ENCODE assay signal across 1 cellular context in genomic region chr3:129522953-129523352, GRCh38.
TF ChIP-seq lines count a peak whose summit lies in the region.

No MANE protein-coding gene starts in this region.

TF ChIP-seq in HepG2, 621 proteins besides CTCF, POLR2A, EP300 and RAD21:
- TF ChIP-seq ZBTB20 (CRISPR knock-in tag; IDR thresholded peaks at IDR 0.05; ENCODE audit: borderline replicate concordance, low read depth) (no peak), NCOA2 (CRISPR knock-in tag; IDR thresholded peaks at IDR 0.05) (no peak), ARID5B (CRISPR knock-in tag; IDR thresholded peaks at IDR 0.05) (no peak), BORCS8-MEF2B (CRISPR knock-in tag; IDR thresholded peaks at IDR 0.05) (no peak), MIER2 (CRISPR knock-in tag; IDR thresholded peaks at IDR 0.05) (no peak), HNRNPLL (IDR thresholded peaks at IDR 0.05; ENCODE audit: low read depth, low read length, poor library complexity, severe bottlenecking) (no peak), ZNF781 (CRISPR knock-in tag; IDR thresholded peaks at IDR 0.05; ENCODE audit: borderline replicate concordance, not compliant biosample characterization) (no peak), ZNF766 (CRISPR knock-in tag; IDR thresholded peaks at IDR 0.05; ENCODE audit: borderline replicate concordance) (no peak), GATAD2A (CRISPR knock-in tag; IDR thresholded peaks at IDR 0.05) (no peak), REPIN1 (CRISPR knock-in tag; IDR thresholded peaks at IDR 0.05; ENCODE audit: borderline replicate concordance, low read depth) (no peak), ESRRA (CRISPR knock-in tag; IDR thresholded peaks at IDR 0.05; ENCODE audit: low read depth) (no peak), EHMT2 (IDR thresholded peaks at IDR 0.05; ENCODE audit: borderline replicate concordance, low read depth, low read length) (no peak), SMAD1 (CRISPR knock-in tag; IDR thresholded peaks at IDR 0.05; ENCODE audit: borderline replicate concordance, low read depth) (no peak), RFX1 (IDR thresholded peaks at IDR 0.05) (no peak), FOXA1 (IDR thresholded peaks at IDR 0.05) (no peak), FOXA1 (CRISPR knock-in tag; IDR thresholded peaks at IDR 0.05) (no peak), ATF1 (CRISPR knock-in tag; IDR thresholded peaks at IDR 0.05) (no peak), DR1 (CRISPR knock-in tag; IDR thresholded peaks at IDR 0.05) (no peak), TAF15 (IDR thresholded peaks at IDR 0.05; ENCODE audit: low read depth, low read length, poor library complexity, severe bottlenecking) (no peak), ZNF672 (CRISPR knock-in tag; IDR thresholded peaks at IDR 0.05) (no peak)
- TF ChIP-seq, protein P1, sequence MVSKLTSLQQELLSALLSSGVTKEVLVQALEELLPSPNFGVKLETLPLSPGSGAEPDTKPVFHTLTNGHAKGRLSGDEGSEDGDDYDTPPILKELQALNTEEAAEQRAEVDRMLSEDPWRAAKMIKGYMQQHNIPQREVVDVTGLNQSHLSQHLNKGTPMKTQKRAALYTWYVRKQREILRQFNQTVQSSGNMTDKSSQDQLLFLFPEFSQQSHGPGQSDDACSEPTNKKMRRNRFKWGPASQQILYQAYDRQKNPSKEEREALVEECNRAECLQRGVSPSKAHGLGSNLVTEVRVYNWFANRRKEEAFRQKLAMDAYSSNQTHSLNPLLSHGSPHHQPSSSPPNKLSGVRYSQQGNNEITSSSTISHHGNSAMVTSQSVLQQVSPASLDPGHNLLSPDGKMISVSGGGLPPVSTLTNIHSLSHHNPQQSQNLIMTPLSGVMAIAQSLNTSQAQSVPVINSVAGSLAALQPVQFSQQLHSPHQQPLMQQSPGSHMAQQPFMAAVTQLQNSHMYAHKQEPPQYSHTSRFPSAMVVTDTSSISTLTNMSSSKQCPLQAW (CRISPR knock-in tag; IDR thresholded peaks at IDR 0.05), result no peak
